ENCODE assay signal across 8 cellular contexts in the genomic region with DNA sequence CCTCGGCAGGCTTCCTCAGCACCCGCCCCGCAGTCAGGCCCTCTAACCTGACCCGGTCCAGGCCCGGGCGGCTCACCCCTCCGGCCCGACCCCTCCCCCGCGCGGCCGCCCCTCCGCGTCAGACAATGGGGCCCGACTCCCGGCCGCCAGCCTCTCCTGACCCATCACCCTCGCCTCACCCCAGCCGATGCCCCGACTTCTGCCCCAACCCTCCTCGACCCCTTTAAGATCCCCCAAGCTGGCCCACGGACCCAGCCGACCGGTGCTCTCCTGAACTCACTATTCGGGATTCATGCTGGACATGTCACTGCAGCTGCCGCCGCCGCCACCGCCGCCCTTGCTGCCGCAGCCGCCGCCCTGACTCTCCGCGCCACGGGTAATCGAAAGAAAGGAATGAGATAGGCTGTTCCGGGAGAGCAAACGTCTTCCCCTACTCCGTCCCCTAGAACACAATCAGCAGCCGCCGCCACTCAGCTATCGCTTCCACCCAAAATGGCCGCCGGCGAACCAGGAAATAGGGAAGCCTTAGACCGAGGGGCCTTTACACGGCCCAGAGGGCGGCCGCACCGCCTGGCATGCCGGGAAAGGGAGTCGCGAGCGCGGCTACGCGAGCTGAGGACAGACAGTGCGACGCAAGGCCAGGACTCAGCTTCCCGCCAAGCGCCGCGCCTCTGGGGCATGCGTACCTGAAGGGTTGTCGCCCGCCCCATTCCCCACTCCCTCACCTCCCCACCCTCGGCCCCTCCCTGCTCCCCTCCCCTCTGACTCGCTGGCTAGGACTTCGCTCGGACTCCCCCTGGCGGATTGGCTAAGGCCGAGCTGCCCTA. TPM values are rescaled to one million over a fixed set of nuclear protein-coding genes. Genes with fewer than 3 reads are reported as not detected.
A peak's percentile ranks its signal among the peaks of the same experiment; 100 is the strongest.
DNase-seq lines count a peak whose midpoint lies in the region; ATAC-seq and TF ChIP-seq lines count a peak whose summit lies in the region.

A gene (minus strand): TSS at position 494 of the 827 bp plus-strand sequence. CDS start 191 bp downstream, at position 303.

- H3K4me3 Mint-ChIP-seq in naive thymus-derived CD4-positive, alpha-beta T cell = peak within 1 kb of the TSS; percentile 90 to 100 (median 98)
- H3K4me3 Mint-ChIP-seq in stimulated activated naive B cell treated with anti-CD40 and anti-IgM and Interleukin-4, amounts not matched to agents 10 μg/mL and 1 μg/mL and 100 μg/mL, for 72 hours = peak within 1 kb of the TSS; percentile 93 to 99

- peak within 1 kb of the TSS; percentile 98 for H3K27ac ChIP-seq in naive thymus-derived CD4-positive, alpha-beta T cell (ENCODE audit: low read depth, low read length)

- intact Hi-C loops in naive thymus-derived CD4-positive, alpha-beta T cell (cut with micrococcal nuclease) = loop anchor here (1.0 to 5.0 kb wide), 18 partner anchors 33 to 1542 kb away; a partner anchor contains a TSS

- DNase-seq in ELF-1 (ENCODE audit: low read depth, low spot score) (peak; percentile 99), GOT3 (lab: John Stamatoyannopoulos, UW) (peak; percentile 96), RPMI8226 (peak; percentile 99), fibroblast of gingiva (ENCODE audit: low read depth) (peak; percentile 100)
- DNase-seq in activated T-helper 1 cell treated with anti-CD3 and anti-CD28 coated beads, Interleukin-2, amount 50 U/mL, for 16 hours (ENCODE audit: low read depth in 1 of 2, low spot score in 1 of 2) = peak; percentile 99
- peak; percentile 91 to 99 (median 98) for DNase-seq in naive thymus-derived CD4-positive, alpha-beta T cell
- DNase-seq in stimulated activated naive B cell treated with anti-CD40 and anti-IgM and Interleukin-4, amounts not matched to agents 10 μg/mL and 1 μg/mL and 100 μg/mL, for 72 hours = peak; percentile 98

- peaks cover 26 to 27% of the 10 kb centered on the region in 2 donors for H3K4me1 ChIP-seq in naive thymus-derived CD4-positive, alpha-beta T cell (ENCODE audit: control insufficient read depth in 2 of 2, insufficient read depth in 2 of 2, low read length in 2 of 2)

- peak; percentile 29; the same call in 1 of the 2 replicates for TF ChIP-seq CTCF in LNCAP (IDR thresholded peaks at IDR 0.05)

- H3K27ac Mint-ChIP-seq in naive thymus-derived CD4-positive, alpha-beta T cell = peak within 1 kb of the TSS; percentile 95 to 100 (median 99)
- peak within 1 kb of the TSS; percentile 99 for H3K27ac Mint-ChIP-seq in stimulated activated naive B cell treated with anti-CD40 and anti-IgM and Interleukin-4, amounts not matched to agents 10 μg/mL and 1 μg/mL and 100 μg/mL, for 72 hours

- H3K27me3 ChIP-seq in naive thymus-derived CD4-positive, alpha-beta T cell (ENCODE audit: control insufficient read depth in 2 of 2, insufficient read depth in 2 of 2, low read length in 2 of 2) = no peaks in the 10 kb centered on the region

- H3K4me1 Mint-ChIP-seq in naive thymus-derived CD4-positive, alpha-beta T cell = peaks cover 26 to 49% (median 38%) of the 10 kb centered on the region in 7 donors
- H3K4me1 Mint-ChIP-seq in stimulated activated naive B cell treated with anti-CD40 and anti-IgM and Interleukin-4, amounts not matched to agents 10 μg/mL and 1 μg/mL and 100 μg/mL, for 72 hours = peaks cover 15 to 28% of the 10 kb centered on the region in 2 donors

- no peaks in the 10 kb centered on the region for H3K9me3 Mint-ChIP-seq in naive thymus-derived CD4-positive, alpha-beta T cell
- no peaks in the 10 kb centered on the region for H3K9me3 Mint-ChIP-seq in stimulated activated naive B cell treated with anti-CD40 and anti-IgM and Interleukin-4, amounts not matched to agents 10 μg/mL and 1 μg/mL and 100 μg/mL, for 72 hours

- H3K9me3 ChIP-seq in naive thymus-derived CD4-positive, alpha-beta T cell (ENCODE audit: control insufficient read depth in 2 of 3, low read length in 3 of 3) = no peaks in the 10 kb centered on the region

- POLR2A ChIA-PET in naive thymus-derived CD4-positive, alpha-beta T cell (lab: Charles Lee) = interaction anchor here (0.6 to 3.5 kb wide), 16 partner anchors 9 to 1541 kb away, joined by 3 to 51 read pairs (median 4); a partner anchor contains a TSS

- H3K36me3 ChIP-seq in naive thymus-derived CD4-positive, alpha-beta T cell (ENCODE audit: control insufficient read depth in 2 of 3, insufficient read depth in 3 of 3, low read length in 3 of 3) = peaks cover 0 to 8% (median 0%) of the 10 kb centered on the region in 3 experiments

- CTCF ChIA-PET in naive thymus-derived CD4-positive, alpha-beta T cell (lab: Charles Lee) = interaction anchor here (0.6 to 3.4 kb wide), 7 partner anchors 10 to 212 kb away, joined by 3 to 12 read pairs (median 4); a partner anchor contains a TSS

- ATAC-seq in naive thymus-derived CD4-positive, alpha-beta T cell = peak; percentile 94
- ATAC-seq in stimulated activated naive B cell treated with anti-CD40 and anti-IgM and Interleukin-4, amounts not matched to agents 10 μg/mL and 1 μg/mL and 100 μg/mL, for 72 hours (replicated peaks) = peak; percentile 95 to 96

- H3K4me3 ChIP-seq in naive thymus-derived CD4-positive, alpha-beta T cell (ENCODE audit: low read length) = peak within 1 kb of the TSS; percentile 78

- H3K27me3 Mint-ChIP-seq in naive thymus-derived CD4-positive, alpha-beta T cell = peaks cover 0 to 15% (median 0%) of the 10 kb centered on the region in 5 donors
- H3K27me3 Mint-ChIP-seq in stimulated activated naive B cell treated with anti-CD40 and anti-IgM and Interleukin-4, amounts not matched to agents 10 μg/mL and 1 μg/mL and 100 μg/mL, for 72 hours = no peaks in the 10 kb centered on the region

- H3K36me3 Mint-ChIP-seq in naive thymus-derived CD4-positive, alpha-beta T cell = peaks cover 0 to 4% (median 3%) of the 10 kb centered on the region in 5 donors
- H3K36me3 Mint-ChIP-seq in stimulated activated naive B cell treated with anti-CD40 and anti-IgM and Interleukin-4, amounts not matched to agents 10 μg/mL and 1 μg/mL and 100 μg/mL, for 72 hours = peaks cover 8 to 10% of the 10 kb centered on the region in 2 donors

RNA-seq across cellular contexts. Expression of the gene that starts here (rescaled TPM):
- total RNA-seq in naive thymus-derived CD4-positive, alpha-beta T cell = 10 to 100 TPM; 48.8 to 78.6 (median 65.8) TPM
- 10 to 100 TPM; 53.6 to 61.4 TPM for polyA plus RNA-seq in naive thymus-derived CD4-positive, alpha-beta T cell

Comparison
In these comparisons a context has a peak if more than half of its experiments do, and no peak if none do; other contexts are left out.
1. Peak in every context shown above with its lines: DNase-seq, ATAC-seq, H3K4me3 ChIP-seq and H3K27ac ChIP-seq.